35 cellular contexts compared by ENCODE assay signal in the genomic region with DNA sequence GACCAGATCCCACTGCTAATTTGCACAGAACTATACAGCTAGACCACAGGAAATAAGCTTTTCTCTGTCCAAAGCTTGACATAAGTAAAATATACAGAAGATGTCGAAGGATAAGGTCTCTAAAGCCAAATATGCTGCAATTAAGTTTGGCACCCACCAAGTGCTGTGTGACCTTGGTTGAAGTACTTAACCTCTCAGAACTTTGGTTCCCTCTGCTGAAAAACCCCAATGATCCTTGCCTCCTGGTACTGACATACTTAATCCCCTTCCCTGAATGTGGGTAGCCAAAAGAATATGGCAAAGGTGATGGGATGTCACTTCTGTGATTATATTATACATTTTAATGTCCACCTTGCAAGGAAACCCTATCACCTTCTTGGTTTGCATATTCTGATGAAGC.
DNase-seq lines count a peak whose midpoint lies in the region; ATAC-seq, FAIRE-seq and TF ChIP-seq lines count a peak whose summit lies in the region.
"Had no signal": no experiment of that assay in that cellular context is flagged by ENCODE, and none has a peak within 500 bp of the region (broad histone marks: within the 10 kb centered on the region; RNA-seq: fewer than 3 reads in every experiment).

No MANE protein-coding gene starts in this region.

- H3K36me3 ChIP-seq in HepG2 (replicated peaks in 1 of 2; ENCODE audit: control insufficient read depth in 1 of 2, insufficient read depth in 2 of 2, low read length in 2 of 2) (0 out of 5 replicates have a peak, but pooled peaks cover 0 to 6% of the 10 kb centered on the region in 2 experiments), right lobe of liver (no peaks in the 10 kb centered on the region), K562 (ENCODE audit: control insufficient read depth, insufficient read depth, low read length) (no peaks in the 10 kb centered on the region), endodermal cell (ENCODE audit: control insufficient read depth, insufficient read depth, low read length) (no peaks in the 10 kb centered on the region), GM23248 (ENCODE audit: low read depth) (no peaks in the 10 kb centered on the region)
- H3K36me3 ChIP-seq: BE2C had no signal

- H3K9ac ChIP-seq in HepG2 (ENCODE audit: insufficient read depth, low read depth, low read length) (no peak overlapping the region), K562 (ENCODE audit: insufficient read depth in 1 of 2, low read depth in 2 of 2, low read length in 2 of 2) (no peak overlapping the region), endodermal cell (ENCODE audit: extremely low read depth, low read length, poor library complexity, severe bottlenecking) (no peak overlapping the region), GM23248 (no peak overlapping the region)
- H3K9ac ChIP-seq: BLaER1; BLaER1 treated with 17β-estradiol and CSF1 and Interleukin-3, amounts not matched to agents 10 nM and 100 nM had no signal

- in situ Hi-C loops in HepG2 (cut with HindIII; ENCODE audit: extremely low pct_ligation_motif_present, low pct_unique_long_range_greater_than_20kb): no loop called here
- in situ Hi-C loops in K562 (cut with MboI): no loop called here
- in situ Hi-C loops in GM23248 (cut with MboI): no loop called here
- in situ Hi-C loops in KBM-7 (cut with MboI; ENCODE audit: low pct_unique_long_range_greater_than_20kb, low sequenced_read_pairs): no loop called here

- H3K9me3 Mint-ChIP-seq in endodermal cell: peaks cover 8% of the 10 kb centered on the region

- 100% methylated on average over 1 of the region's 1 CpG for WGBS in HepG2 (ENCODE audit: low lambda C conversion rate)
- 55% methylated on average over 1 of the region's 1 CpG for WGBS in right lobe of liver (ENCODE audit: insufficient coverage, low coverage, low lambda C conversion rate, missing lambda C conversion rate)
- 0% methylated on average over 1 of the region's 1 CpG for WGBS in K562 (ENCODE audit: insufficient coverage, low coverage, missing lambda C conversion rate)
- 93% methylated on average over 1 of the region's 1 CpG; no CpG with 5 or more reads in 1 of the 2 experiments for WGBS in endodermal cell (ENCODE audit: insufficient coverage in 1 of 2, insufficient read length in 1 of 2), 2 experiments
- 38 to 43% methylated on average over 1 of the region's 1 CpG for WGBS in GM23248 (ENCODE audit: low coverage in 1 of 2, low lambda C conversion rate in 2 of 2, missing lambda C conversion rate in 2 of 2), 2 experiments

- H3K79me2 ChIP-seq in HepG2 (ENCODE audit: insufficient read depth, low read length) (peaks cover 25% of the 10 kb centered on the region), K562 (ENCODE audit: control insufficient read depth, insufficient read depth, low read length) (no peaks in the 10 kb centered on the region), GM23248 (ENCODE audit: insufficient read depth) (no peaks in the 10 kb centered on the region)

- no peak for TF ChIP-seq CTCF in HepG2 (CRISPR knock-in tag; IDR thresholded peaks at IDR 0.05)
- TF ChIP-seq CTCF in right lobe of liver (IDR thresholded peaks at IDR 0.05): no peak
- no peak for TF ChIP-seq CTCF in K562 (IDR thresholded peaks at IDR 0.05 in 2 of 3, conservative IDR thresholded peaks at IDR 0.05 in 1 of 3; ENCODE audit: insufficient read depth in 2 of 3, low read depth in 1 of 3, low read length in 3 of 3)
- no peak for TF ChIP-seq CTCF in endodermal cell (conservative IDR thresholded peaks at IDR 0.05)

- H3K4me3 ChIP-seq in HepG2 (replicated peaks in 1 of 3; ENCODE audit: insufficient read depth in 1 of 3, low read depth in 2 of 3, low read length in 3 of 3) (no peak overlapping the region), right lobe of liver (no peak overlapping the region), K562 (no peak overlapping the region), endodermal cell (ENCODE audit: low read length) (peak overlapping the region; percentile 53), GM23248 (no peak overlapping the region)
- H3K4me3 ChIP-seq: A549; BLaER1; BLaER1 treated with 17β-estradiol and CSF1 and Interleukin-3, amounts not matched to agents 10 nM and 100 nM had no signal

- H3K27me3 ChIP-seq in HepG2 (ENCODE audit: control insufficient read depth in 1 of 2, insufficient read depth in 2 of 2, low read length in 2 of 2) (no peaks in the 10 kb centered on the region), right lobe of liver (no peaks in the 10 kb centered on the region), K562 (ENCODE audit: control insufficient read depth in 2 of 2, insufficient read depth in 2 of 2, low read length in 2 of 2) (no peaks in the 10 kb centered on the region), endodermal cell (ENCODE audit: control insufficient read depth, insufficient read depth, low read length, poor library complexity, severe bottlenecking) (no peaks in the 10 kb centered on the region), GM23248 (replicated peaks; ENCODE audit: insufficient read depth) (no peaks in the 10 kb centered on the region)
- H3K27me3 ChIP-seq: BE2C; BLaER1; BLaER1 treated with 17β-estradiol and CSF1 and Interleukin-3, amounts not matched to agents 10 nM and 100 nM had no signal

- H3K9me3 ChIP-seq in HepG2 (ENCODE audit: low read length) (peaks cover 6% of the 10 kb centered on the region), right lobe of liver (no peaks in the 10 kb centered on the region), K562 (replicated peaks; ENCODE audit: control insufficient read depth, insufficient read depth, low read depth, low read length) (no peaks in the 10 kb centered on the region; the same call in 1 of the 2 replicates), endodermal cell (ENCODE audit: control insufficient read depth, low read length) (peaks cover 14% of the 10 kb centered on the region), GM23248 (ENCODE audit: low read depth) (no peaks in the 10 kb centered on the region)
- H3K9me3 ChIP-seq: A549, BE2C, Caco-2 had no signal

- POLR2A ChIA-PET in HepG2 (lab: Yijun Ruan, JAX): no interaction called here
- POLR2A ChIA-PET in K562 (lab: Yijun Ruan, JAX): no interaction called here

- H3K27ac ChIP-seq in HepG2 (ENCODE audit: extremely low read length, insufficient read depth, low read length) (no peak overlapping the region), right lobe of liver (no peak overlapping the region), K562 (ENCODE audit: extremely low read depth, low read depth, low read length) (no peak overlapping the region), endodermal cell (ENCODE audit: low read depth, low read length) (no peak overlapping the region), GM23248 (no peak overlapping the region)
- H3K27ac ChIP-seq: 22Rv1; A549; BLaER1; BLaER1 treated with 17β-estradiol and CSF1 and Interleukin-3, amounts not matched to agents 10 nM and 100 nM; C4-2B had no signal

- intact Hi-C loops in HepG2 (cut with micrococcal nuclease; ENCODE audit: unreplicated experiment): no loop called here
- intact Hi-C loops in right lobe of liver (cut with DNase I): no loop called here
- intact Hi-C loops in K562 (cut with micrococcal nuclease): no loop called here

- H3K9me1 ChIP-seq in K562 (ENCODE audit: control insufficient read depth, insufficient read depth, low read length): no peaks in the 10 kb centered on the region

- ATAC-seq in HepG2 (no peak), right lobe of liver (no peak), K562 (no peak)
- ATAC-seq: A549; CD8-positive, alpha-beta T cell had no signal

- CTCF ChIA-PET in HepG2 (lab: Yijun Ruan, JAX; ENCODE audit: low intra/inter-chr PET ratio, low total read pairs) (no interaction called here), K562 (lab: Yijun Ruan, JAX; ENCODE audit: low intra/inter-chr PET ratio) (no interaction called here)

- H3K27ac Mint-ChIP-seq in endodermal cell: no peak overlapping the region
- H3K27ac Mint-ChIP-seq: B cell; CD14-positive monocyte; CD4-positive, alpha-beta memory T cell; CD4-positive, alpha-beta T cell; CD4-positive, CD25-positive, alpha-beta regulatory T cell; CD8-positive, alpha-beta T cell had no signal

- H3K4me1 Mint-ChIP-seq in endodermal cell: peaks cover 18% of the 10 kb centered on the region
- H3K4me1 Mint-ChIP-seq: B cell; CD4-positive, alpha-beta memory T cell; CD4-positive, CD25-positive, alpha-beta regulatory T cell; CD8-positive, alpha-beta memory T cell had no signal

- DNase-seq in HepG2 (ENCODE audit: low spot score): no peak
- no peak for DNase-seq in right lobe of liver
- DNase-seq in K562 (ENCODE audit: extremely low read depth in 1 of 4, low spot score in 3 of 4): no peak
- no peak for DNase-seq in endodermal cell
- no peak for DNase-seq in GM23248
- DNase-seq in KBM-7: no peak
- DNase-seq: 8988T; ACHN; AML-193; BE2C; C1 segment of cervical spinal cord; Caco-2; Calu3; CD4-positive, alpha-beta memory T cell; CD4-positive, alpha-beta T cell; CD4-positive, CD25-positive, alpha-beta regulatory T cell; CD8-positive, alpha-beta memory T cell; CD8-positive, alpha-beta T cell; COR-L47; DMS 273 treated with DMSO at 0.1 percent for 48 hours; DMS153; DMS53; DMS79; DMS79 treated with DMSO at 0.1 percent for 48 hours; DND-41; EL had no signal

- no peak for TF ChIP-seq RAD21 in HepG2 (CRISPR knock-in tag; IDR thresholded peaks at IDR 0.05)
- no peak for TF ChIP-seq RAD21 in K562 (CRISPR knock-in tag; conservative IDR thresholded peaks at IDR 0.05 in 1 of 2, IDR thresholded peaks at IDR 0.05 in 1 of 2)

- H4K20me1 ChIP-seq in HepG2 (ENCODE audit: insufficient read depth, low read length) (no peaks in the 10 kb centered on the region), K562 (replicated peaks; ENCODE audit: control insufficient read depth, insufficient read depth, low read length) (no peaks in the 10 kb centered on the region), GM23248 (ENCODE audit: insufficient read depth) (no peaks in the 10 kb centered on the region)
- H4K20me1 ChIP-seq: BLaER1; BLaER1 treated with 17β-estradiol and CSF1 and Interleukin-3, amounts not matched to agents 10 nM and 100 nM had no signal

- no peaks in the 10 kb centered on the region for H3K27me3 Mint-ChIP-seq in endodermal cell (ENCODE audit: insufficient read depth)
- H3K27me3 Mint-ChIP-seq: B cell; CD4-positive, alpha-beta memory T cell; CD4-positive, alpha-beta T cell; CD4-positive, CD25-positive, alpha-beta regulatory T cell; CD8-positive, alpha-beta memory T cell had no signal

- H3K4me3 Mint-ChIP-seq in endodermal cell: no peak overlapping the region
- H3K4me3 Mint-ChIP-seq: B cell; CD14-positive monocyte; CD4-positive, alpha-beta memory T cell; CD4-positive, alpha-beta T cell; CD4-positive, CD25-positive, alpha-beta regulatory T cell; CD8-positive, alpha-beta T cell had no signal

- H3K4me1 ChIP-seq in HepG2 (ENCODE audit: insufficient read depth, low read length): peaks cover 18% of the 10 kb centered on the region
- H3K4me1 ChIP-seq in right lobe of liver: no peaks in the 10 kb centered on the region
- H3K4me1 ChIP-seq in K562 (replicated peaks in 1 of 2; ENCODE audit: control insufficient read depth in 2 of 2, insufficient read depth in 2 of 2, low read length in 2 of 2): no peaks in the 10 kb centered on the region
- H3K4me1 ChIP-seq in endodermal cell (ENCODE audit: control insufficient read depth, insufficient read depth, low read length): no peaks in the 10 kb centered on the region
- no peaks in the 10 kb centered on the region for H3K4me1 ChIP-seq in GM23248 (ENCODE audit: insufficient read depth)
- H3K4me1 ChIP-seq: BE2C; BLaER1; BLaER1 treated with 17β-estradiol and CSF1 and Interleukin-3, amounts not matched to agents 10 nM and 100 nM; Caco-2 had no signal

- TF ChIP-seq EP300 in HepG2 (IDR thresholded peaks at IDR 0.05; ENCODE audit: low read depth in 2 of 2, low read length in 2 of 2) (no peak), HepG2 (CRISPR knock-in tag; IDR thresholded peaks at IDR 0.05; ENCODE audit: borderline replicate concordance) (no peak), K562 (IDR thresholded peaks at IDR 0.05; ENCODE audit: low read length) (no peak)

- peaks cover 7% of the 10 kb centered on the region for H3K36me3 Mint-ChIP-seq in endodermal cell (ENCODE audit: low read depth)

- no peaks in the 10 kb centered on the region for H3K9me2 ChIP-seq in GM23248 (ENCODE audit: insufficient read depth)

- H3K4me2 ChIP-seq in HepG2 (ENCODE audit: low read depth, low read length) (no peak overlapping the region), K562 (ENCODE audit: insufficient read depth, low read length) (no peak overlapping the region), GM23248 (ENCODE audit: unreplicated experiment) (no peak overlapping the region)
- H3K4me2 ChIP-seq: A549; BLaER1; BLaER1 treated with 17β-estradiol and CSF1 and Interleukin-3, amounts not matched to agents 10 nM and 100 nM had no signal

- no peak for FAIRE-seq in HepG2 (lab: Jason Lieb, UNC)
- no peak for FAIRE-seq in K562 (lab: Jason Lieb, UNC)
- FAIRE-seq: A204.1, A549, D721Med had no signal

- BruUV-seq in HepG2 (replicated peaks; lab: Mats Ljungman, UMichigan): no TSS peak
- BruUV-seq in K562 (replicated peaks; lab: Mats Ljungman, UMichigan): no TSS peak

- TF ChIP-seq POLR2A in HepG2 (IDR thresholded peaks at IDR 0.05; ENCODE audit: insufficient read depth in 1 of 2, low read depth in 2 of 2, low read length in 2 of 2): no peak
- TF ChIP-seq POLR2A in right lobe of liver (IDR thresholded peaks at IDR 0.05): no peak
- no peak for TF ChIP-seq POLR2A in K562 (conservative IDR thresholded peaks at IDR 0.05)

- H2AFZ ChIP-seq in HepG2 (ENCODE audit: low read length) (no peak overlapping the region), K562 (ENCODE audit: low read depth, low read length) (no peak overlapping the region), GM23248 (no peak overlapping the region)

- H3F3A ChIP-seq in GM23248 (ENCODE audit: insufficient read depth): no peaks in the 10 kb centered on the region
